ENCODE assay signal across 16 cellular contexts in genomic region chr10:101451589-101452190, GRCh38.
"Had no signal": no experiment of that assay in that cellular context is flagged by ENCODE, and none has a peak within 500 bp of the region (broad histone marks: within the 10 kb centered on the region; RNA-seq: fewer than 3 reads in every experiment).

No MANE protein-coding gene starts in this region.

- H3K36me3 Mint-ChIP-seq: natural killer cell treated with Interleukin-12 subunit alpha and Interleukin-12 subunit beta and Interleukin-15 and Interleukin-18, amount 100 ng/mL, for 72 hours; type B pancreatic cell had no signal

- H3K9me3 Mint-ChIP-seq: activated T-helper 1 cell treated with anti-CD3 and anti-CD28 coated beads, Interleukin-12 subunit alpha, Interleukin-12 subunit beta, Interleukin-2, Interleukin-4 antibody, amounts not matched to agents 30 ng/mL and 10 ng/mL and 1 ng/mL, durations not matched to agents 14 hours and 24 hours and 36 hours; natural killer cell treated with Interleukin-12 subunit alpha and Interleukin-12 subunit beta and Interleukin-15 and Interleukin-18, amount 100 ng/mL, for 72 hours; type B pancreatic cell had no signal

- DNase-seq: activated CD4-positive, alpha-beta T cell treated with anti-CD3 and anti-CD28 coated beads for 48 hours; activated CD8-positive, alpha-beta T cell treated with anti-CD3 and anti-CD28 coated beads, Interleukin-2, amount 10 ng/mL, durations not matched to agents 7 days and 5 days; activated naive CD4-positive, alpha-beta T cell; aorta; colonic mucosa; effector CD4-positive, alpha-beta T cell; heart right ventricle; islet precursor cell; left lung; stimulated activated CD4-positive, alpha-beta T cell treated with anti-CD3 and anti-CD28 coated beads, Interleukin-2, amount 100 ng/mL, for 48 hours; stimulated activated naive CD4-positive, alpha-beta T cell treated with Interleukin-2 at 50 U/mL for 16 hours; T1000 had no signal

- H3K27ac Mint-ChIP-seq: activated CD8-positive, alpha-beta T cell treated with anti-CD3 and anti-CD28 coated beads, Interleukin-2, amount 10 ng/mL, durations not matched to agents 7 days and 5 days; activated T-helper 1 cell treated with anti-CD3 and anti-CD28 coated beads, Interleukin-12 subunit alpha, Interleukin-12 subunit beta, Interleukin-2, Interleukin-4 antibody, amounts not matched to agents 30 ng/mL and 10 ng/mL and 1 ng/mL, durations not matched to agents 14 hours and 24 hours and 36 hours; natural killer cell treated with Interleukin-12 subunit alpha and Interleukin-12 subunit beta and Interleukin-15 and Interleukin-18, amount 100 ng/mL, for 72 hours; type B pancreatic cell had no signal

- FAIRE-seq: frontal cortex had no signal

- H3K4me3 Mint-ChIP-seq: activated CD8-positive, alpha-beta T cell treated with anti-CD3 and anti-CD28 coated beads, Interleukin-2, amount 10 ng/mL, durations not matched to agents 7 days and 5 days; activated T-helper 1 cell treated with anti-CD3 and anti-CD28 coated beads, Interleukin-12 subunit alpha, Interleukin-12 subunit beta, Interleukin-2, Interleukin-4 antibody, amounts not matched to agents 30 ng/mL and 10 ng/mL and 1 ng/mL, durations not matched to agents 14 hours and 24 hours and 36 hours; type B pancreatic cell had no signal
